Comparison of ENCODE assay signal across 17 cellular contexts in the genomic region with DNA sequence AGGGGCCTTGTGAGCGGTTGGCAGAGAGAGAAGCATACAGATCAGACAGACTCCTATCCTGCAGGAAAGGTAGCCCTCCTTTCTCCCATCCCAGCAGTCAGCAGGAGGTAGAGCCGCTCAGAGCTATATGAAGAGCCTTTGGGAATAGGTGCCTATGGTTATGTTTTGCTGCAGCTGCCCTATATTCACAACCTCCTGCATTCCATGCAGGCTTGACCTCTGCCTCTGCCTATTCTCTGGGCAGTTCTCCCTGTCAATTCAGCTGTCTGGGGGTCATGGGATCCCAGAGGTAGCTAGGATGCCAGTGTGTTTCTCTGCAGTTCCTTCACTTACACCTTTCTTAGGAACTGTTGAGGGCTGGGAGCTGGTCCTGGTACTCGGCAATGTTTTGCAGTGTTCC.
DNase-seq lines count a peak whose midpoint lies in the region; ATAC-seq and TF ChIP-seq lines count a peak whose summit lies in the region.
"Had no signal": no experiment of that assay in that cellular context is flagged by ENCODE, and none has a peak within 500 bp of the region (broad histone marks: within the 10 kb centered on the region; RNA-seq: fewer than 3 reads in every experiment).

No MANE protein-coding gene starts in this region.

- 80% methylated on average over 1 of the region's 3 CpGs; no CpG with 5 or more reads in 1 of the 2 experiments for WGBS in mesodermal cell (ENCODE audit: insufficient coverage in 2 of 2), 2 experiments
- WGBS in transverse colon (ENCODE audit: low coverage in 1 of 2), 2 donors: 73 to 82% methylated on average over 1 to 3 of the region's 3 CpGs

- H3K27ac ChIP-seq in GM23338 (ENCODE audit: low read depth): peak overlapping the region; percentile 76
- peak overlapping the region; percentile 24 for H3K27ac ChIP-seq in mesodermal cell (ENCODE audit: low read depth, low read length, severe bottlenecking)
- no peak overlapping the region for H3K27ac ChIP-seq in transverse colon
- H3K27ac ChIP-seq: BLaER1 treated with 17β-estradiol and CSF1 and Interleukin-3, amounts not matched to agents 10 nM and 100 nM; PC-9 had no signal

- ATAC-seq in GM23338: peak; percentile 87
- no peak for ATAC-seq in HG03108 (IDR thresholded peaks at IDR 0.05; ENCODE audit: unreplicated experiment)
- ATAC-seq in GM19467 (IDR thresholded peaks at IDR 0.05; ENCODE audit: unreplicated experiment): no peak

- H3K4me3 ChIP-seq in GM23338: no peak overlapping the region
- no peak overlapping the region for H3K4me3 ChIP-seq in mesodermal cell (ENCODE audit: extremely low read depth, insufficient read depth, low read length, poor library complexity, severe bottlenecking)
- H3K4me3 ChIP-seq in transverse colon: no peak overlapping the region
- H3K4me3 ChIP-seq: BLaER1 treated with 17β-estradiol and CSF1 and Interleukin-3, amounts not matched to agents 10 nM and 100 nM; PC-9 had no signal

- peaks cover 11% of the 10 kb centered on the region for H3K9me3 ChIP-seq in mesodermal cell (ENCODE audit: control insufficient read depth, low read length)
- peaks cover 10 to 11% of the 10 kb centered on the region in 2 donors for H3K9me3 ChIP-seq in transverse colon

- no peaks in the 10 kb centered on the region for H3K9me2 ChIP-seq in GM23338 (ENCODE audit: insufficient read depth)

- H3K27me3 Mint-ChIP-seq in GM23338 (ENCODE audit: insufficient read depth, low read depth, poor library complexity) (peaks cover 4% of the 10 kb centered on the region), endothelial cell (ENCODE audit: unreplicated experiment) (peaks cover 2% of the 10 kb centered on the region)
- H3K27me3 Mint-ChIP-seq: CD8-positive, alpha-beta memory T cell had no signal

- no peaks in the 10 kb centered on the region for H4K20me1 ChIP-seq in GM23338 (replicated peaks; ENCODE audit: insufficient read depth)

- peaks cover 15% of the 10 kb centered on the region; the same call in 2 of the 3 replicates for H3K36me3 Mint-ChIP-seq in GM23338 (ENCODE audit: low read depth)
- H3K36me3 Mint-ChIP-seq in endothelial cell (ENCODE audit: low read depth, unreplicated experiment): peaks cover 6% of the 10 kb centered on the region

- H3K79me2 ChIP-seq in GM23338 (replicated peaks; ENCODE audit: insufficient read depth): peaks cover 38% of the 10 kb centered on the region

- H2AFZ ChIP-seq in GM23338: no peak overlapping the region
- H2AFZ ChIP-seq: PC-9 had no signal

- in situ Hi-C loops in transverse colon (cut with MboI; ENCODE audit: low pct_ligation_motif_present in 1 of 4, low pct_unique_long_range_greater_than_20kb in 1 of 4, low sequenced_read_pairs in 3 of 4): no loop called here

- H3K27ac Mint-ChIP-seq in GM23338 (no peak overlapping the region), endothelial cell (ENCODE audit: unreplicated experiment) (peak overlapping the region; percentile 75)
- H3K27ac Mint-ChIP-seq: CD8-positive, alpha-beta memory T cell had no signal

- H3F3A ChIP-seq in GM23338 (replicated peaks; ENCODE audit: low read depth): no peaks in the 10 kb centered on the region

- no peaks in the 10 kb centered on the region for H3K27me3 ChIP-seq in GM23338 (ENCODE audit: insufficient read depth)
- no peaks in the 10 kb centered on the region for H3K27me3 ChIP-seq in transverse colon
- H3K27me3 ChIP-seq: BLaER1 treated with 17β-estradiol and CSF1 and Interleukin-3, amounts not matched to agents 10 nM and 100 nM had no signal

- DNase-seq in GM23338 (ENCODE audit: low spot score) (peak; percentile 50), SHP77 treated with DMSO at 0.1 percent for 48 hours (lab: John Stamatoyannopoulos, UW) (peak; percentile 29), endothelial cell (ENCODE audit: low spot score) (no peak), transverse colon (no peak), foreskin melanocyte (no peak)
- DNase-seq: CD8-positive, alpha-beta memory T cell; DMS79 treated with DMSO at 0.1 percent for 48 hours; GF-D8; MV-4-11; NCI-H1417; NCI-H187 treated with DMSO at 0.1 percent for 48 hours; NCI-H446; PC-9 had no signal

- no peak for TF ChIP-seq EP300 in transverse colon (IDR thresholded peaks at IDR 0.05; ENCODE audit: low read depth)

- H3K4me1 Mint-ChIP-seq in GM23338 (peaks cover 17% of the 10 kb centered on the region), endothelial cell (ENCODE audit: unreplicated experiment) (peaks cover 22% of the 10 kb centered on the region)

- H3K9me3 Mint-ChIP-seq in GM23338: peaks cover 16% of the 10 kb centered on the region
- no peaks in the 10 kb centered on the region for H3K9me3 Mint-ChIP-seq in endothelial cell (ENCODE audit: unreplicated experiment)

- H3K4me1 ChIP-seq in GM23338 (ENCODE audit: insufficient read depth) (0 out of 2 replicates have a peak, but pooled peaks cover 16% of the 10 kb centered on the region), mesodermal cell (ENCODE audit: control insufficient read depth, insufficient read depth, low read length, poor library complexity, severe bottlenecking) (no peaks in the 10 kb centered on the region), transverse colon (no peaks in the 10 kb centered on the region)

- no peak overlapping the region for H3K4me2 ChIP-seq in GM23338
- H3K4me2 ChIP-seq: BLaER1 treated with 17β-estradiol and CSF1 and Interleukin-3, amounts not matched to agents 10 nM and 100 nM; PC-9 had no signal

- intact Hi-C loops in transverse colon (cut with DNase I; ENCODE audit: low total_unique reads): no loop called here

- no peak overlapping the region for H3K4me3 Mint-ChIP-seq in GM23338
- H3K4me3 Mint-ChIP-seq in endothelial cell (ENCODE audit: unreplicated experiment): no peak overlapping the region
- H3K4me3 Mint-ChIP-seq: CD8-positive, alpha-beta memory T cell had no signal

- H3K36me3 ChIP-seq in GM23338 (ENCODE audit: insufficient read depth): no peaks in the 10 kb centered on the region
- no peaks in the 10 kb centered on the region for H3K36me3 ChIP-seq in mesodermal cell (ENCODE audit: control insufficient read depth, insufficient read depth, low read length)
- no peaks in the 10 kb centered on the region for H3K36me3 ChIP-seq in transverse colon
- H3K36me3 ChIP-seq: BLaER1 treated with 17β-estradiol and CSF1 and Interleukin-3, amounts not matched to agents 10 nM and 100 nM had no signal

- no peak for TF ChIP-seq CTCF in GM23338 (conservative IDR thresholded peaks at IDR 0.05; ENCODE audit: low read depth in 2 of 2)
- no peak for TF ChIP-seq CTCF in endothelial cell (IDR thresholded peaks at IDR 0.05; ENCODE audit: unreplicated experiment)
- no peak for TF ChIP-seq CTCF in transverse colon (IDR thresholded peaks at IDR 0.05)

- TF ChIP-seq POLR2A in transverse colon (IDR thresholded peaks at IDR 0.05): no peak

TF ChIP-seq in GM23338, 12 proteins besides CTCF, POLR2A, EP300 and RAD21 (continues in another document):
- TF ChIP-seq POLR2AphosphoS5 (IDR thresholded peaks at IDR 0.05; ENCODE audit: low read depth) (no peak), STAT1 (IDR thresholded peaks at IDR 0.05; ENCODE audit: unreplicated experiment) (no peak), EZH2 (IDR thresholded peaks at IDR 0.05; ENCODE audit: low read depth, unreplicated experiment) (no peak)

Comparison
In these comparisons a context has a peak if more than half of its experiments do, and no peak if none do; other contexts are left out.
1. DNase-seq: peak in GM23338 (single experiment) and SHP77 treated with DMSO at 0.1 percent for 48 hours (single experiment); none in endothelial cell (single experiment), transverse colon (single experiment) and foreskin melanocyte (single experiment).
2. H3K27ac ChIP-seq: peak in GM23338 (single experiment) and mesodermal cell (single experiment); none in transverse colon (0 of 4).